ENCODE assay signal across 1 cellular context in the genomic region with DNA sequence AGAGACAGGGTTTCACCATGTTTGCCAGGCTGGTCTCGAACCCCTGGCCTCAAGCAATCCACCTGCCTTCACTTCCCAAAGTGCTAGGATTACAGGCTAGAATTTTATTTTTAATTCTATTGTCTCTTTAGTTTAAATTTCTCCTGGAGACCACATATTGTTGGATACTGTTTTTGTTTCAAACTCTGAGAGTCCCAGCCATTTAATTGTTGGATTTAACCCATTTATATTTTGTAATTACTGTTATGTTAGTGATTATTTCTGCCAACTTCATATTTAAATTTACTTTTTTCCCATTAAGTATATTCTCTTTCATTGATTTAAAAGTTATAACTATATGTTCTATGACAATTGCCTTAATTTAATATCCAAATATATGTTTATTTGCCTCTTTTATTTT.
TF ChIP-seq lines count a peak whose summit lies in the region.

No MANE protein-coding gene starts in this region.

TF ChIP-seq in K562, 482 proteins besides CTCF, POLR2A, EP300 and RAD21 (continued from another document):
- TF ChIP-seq NFXL1 (CRISPR knock-in tag; IDR thresholded peaks at IDR 0.05): no peak
- TF ChIP-seq PTRF (tag; IDR thresholded peaks at IDR 0.05): no peak
- no peak for TF ChIP-seq SIN3A (IDR thresholded peaks at IDR 0.05; ENCODE audit: borderline replicate concordance in 2 of 2, control insufficient read depth in 1 of 2, low read depth in 2 of 2, low read length in 2 of 2)
